8 cellular contexts compared by ENCODE assay signal in genomic region chr1:220810179-220810653, GRCh38. TPM values are rescaled to one million over a fixed set of nuclear protein-coding genes. Genes with fewer than 3 reads are reported as not detected.
DNase-seq lines count a peak whose midpoint lies in the region; ATAC-seq and TF ChIP-seq lines count a peak whose summit lies in the region.

No MANE protein-coding gene starts in this region.

- no peaks in the 10 kb centered on the region for H3K36me3 Mint-ChIP-seq in activated B cell treated with CpG ODN at 0.5 μM for 24 hours (ENCODE audit: low read depth)

- peaks cover 2% of the 10 kb centered on the region for H3K4me1 Mint-ChIP-seq in activated B cell treated with CpG ODN at 0.5 μM for 24 hours

- TF ChIP-seq CTCF in activated B cell treated with CpG ODN at 0.5 μM for 24 hours (IDR thresholded peaks at IDR 0.05): peak; percentile 96
- peak; percentile 94 for TF ChIP-seq CTCF in liver (IDR thresholded peaks at IDR 0.05; ENCODE audit: low read depth, low read length, missing input control)

- WGBS in liver: 27% methylated on average over 20 of the region's 20 CpGs

- no peak overlapping the region for H3K4me3 ChIP-seq in liver (ENCODE audit: low read depth in 1 of 3, low read length in 3 of 3)

- TF ChIP-seq RAD21 in liver (IDR thresholded peaks at IDR 0.05): peak; percentile 93 to 97

- peaks cover 2 to 9% (median 4%) of the 10 kb centered on the region in 4 donors for H3K36me3 ChIP-seq in liver (ENCODE audit: control insufficient read depth in 4 of 4, insufficient read depth in 3 of 4, low read depth in 1 of 4, low read length in 3 of 4)

- H3K27me3 Mint-ChIP-seq in activated B cell treated with CpG ODN at 0.5 μM for 24 hours: peaks cover 4% of the 10 kb centered on the region

- intact Hi-C loops in activated B cell treated with CpG ODN at 0.5 μM for 24 hours (cut with micrococcal nuclease): loop anchor here (1.0 to 10.0 kb wide), 6 partner anchors 64 to 1645 kb away; no protein-coding TSS in a partner anchor

- CTCF ChIA-PET in activated B cell treated with CpG ODN at 0.5 μM for 24 hours (lab: Charles Lee): interaction anchor here (0.7 to 2.7 kb wide), 10 partner anchors 10 to 1655 kb away, joined by 3 to 27 read pairs (median 5); no protein-coding TSS in a partner anchor

- H3K4me1 ChIP-seq in liver (ENCODE audit: control insufficient read depth in 4 of 4, insufficient read depth in 4 of 4, low read length in 3 of 4): peaks cover 0 to 25% (median 16%) of the 10 kb centered on the region in 4 donors

- H3K4me3 Mint-ChIP-seq in activated B cell treated with CpG ODN at 0.5 μM for 24 hours: peak overlapping the region; percentile 55

- peak overlapping the region in 1 of 2 donors; percentile 82 for H3K9ac ChIP-seq in liver (ENCODE audit: low read depth in 1 of 2, low read length in 2 of 2)

- ATAC-seq in HG02798 (IDR thresholded peaks at IDR 0.05; ENCODE audit: poor library complexity, unreplicated experiment) (peak; percentile 97), activated B cell treated with CpG ODN at 0.5 μM for 24 hours (ENCODE audit: low read depth) (peak; percentile 99)

- H3K9me3 Mint-ChIP-seq in activated B cell treated with CpG ODN at 0.5 μM for 24 hours: no peaks in the 10 kb centered on the region

- H3K27ac ChIP-seq in liver (ENCODE audit: low read depth in 1 of 2, low read length in 2 of 2): peak overlapping the region; percentile 77 to 87

- POLR2A ChIA-PET in activated B cell treated with CpG ODN at 0.5 μM for 24 hours (lab: Charles Lee): no interaction called here

- H3K9me3 ChIP-seq in liver (ENCODE audit: control insufficient read depth in 4 of 4, low read length in 3 of 4): no peaks in the 10 kb centered on the region

- H3K27ac Mint-ChIP-seq in activated B cell treated with CpG ODN at 0.5 μM for 24 hours: no peak overlapping the region

- DNase-seq in NK-92 treated with Interleukin-12 subunit alpha and Interleukin-12 subunit beta, amount 100 ng/mL, for 24 hours (lab: John Stamatoyannopoulos, UW): peak; percentile 59
- DNase-seq in NK-92 (lab: John Stamatoyannopoulos, UW; ENCODE audit: unreplicated experiment) (no peak), NCI-H146 treated with DMSO at 0.1 percent for 48 hours (lab: John Stamatoyannopoulos, UW; ENCODE audit: unreplicated experiment) (peak; percentile 41), activated B cell treated with CpG ODN at 0.5 μM for 24 hours (peak; percentile 54), cerebellar cortex (ENCODE audit: low spot score) (peak; percentile 52)
- peak; percentile 70 for DNase-seq in stimulated activated CD4-positive, alpha-beta T cell treated with anti-CD3 and anti-CD28 coated beads, Interleukin-4, amount 100 ng/mL, for 24 hours

- no peaks in the 10 kb centered on the region for H3K27me3 ChIP-seq in liver (ENCODE audit: control insufficient read depth in 4 of 4, insufficient read depth in 4 of 4, low read length in 3 of 4)

TF ChIP-seq in liver, 16 proteins besides CTCF, POLR2A, EP300 and RAD21:
- TF ChIP-seq GABPA (IDR thresholded peaks at IDR 0.05 in 1 of 2, conservative IDR thresholded peaks at IDR 0.05 in 1 of 2): no peak
- TF ChIP-seq SP1 (IDR thresholded peaks at IDR 0.05): no peak
- no peak for TF ChIP-seq JUND (IDR thresholded peaks at IDR 0.05)
- TF ChIP-seq TAF1 (conservative IDR thresholded peaks at IDR 0.05): no peak
- peak; percentile 8 for TF ChIP-seq NR2F2 (IDR thresholded peaks at IDR 0.05)
- TF ChIP-seq, protein P1, sequence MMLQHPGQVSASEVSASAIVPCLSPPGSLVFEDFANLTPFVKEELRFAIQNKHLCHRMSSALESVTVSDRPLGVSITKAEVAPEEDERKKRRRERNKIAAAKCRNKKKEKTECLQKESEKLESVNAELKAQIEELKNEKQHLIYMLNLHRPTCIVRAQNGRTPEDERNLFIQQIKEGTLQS (IDR thresholded peaks at IDR 0.05): no peak
- no peak for TF ChIP-seq HNF4A (conservative IDR thresholded peaks at IDR 0.05)
TF ChIP-seq in liver: peak in this region for 1.

RNA-seq across cellular contexts. Expression of gene MTARC1, which starts 23.5 kb away (rescaled TPM):
- total RNA-seq in activated B cell treated with CpG ODN at 0.5 μM for 24 hours (0.37 and 2.2 TPM in 2 replicates), liver (10 to 100 TPM; 14.9 to 28.2 TPM)
- polyA plus RNA-seq in liver: 10 to 100 TPM in 1 of 2 donors, 1 to 10 TPM in 1; 9.8 to 71.3 TPM
